ENCODE assay signal across 7 cellular contexts in genomic region chr18:54119524-54120019, GRCh38.
A peak's percentile ranks its signal among the peaks of the same experiment; 100 is the strongest.
DNase-seq lines count a peak whose midpoint lies in the region; ATAC-seq lines count a peak whose summit lies in the region.

No MANE protein-coding gene starts in this region.

- H3K9me3 Mint-ChIP-seq in activated T-helper 17 cell treated with anti-CD3 and anti-CD28 coated beads, Interleukin-2, amount 50 U/mL, for 72 hours: no peaks in the 10 kb centered on the region

- DNase-seq in EL (peak; percentile 59), NCI-H446 (lab: John Stamatoyannopoulos, UW) (peak; percentile 52 to 77), head of caudate nucleus (peak in 23 of 42 donors; percentile 3 to 71 (median 35)), putamen (ENCODE audit: low spot score) (peak; percentile 60)

- peak overlapping the region; percentile 61 for H3K27ac Mint-ChIP-seq in activated T-helper 17 cell treated with anti-CD3 and anti-CD28 coated beads, Interleukin-2, amount 50 U/mL, for 72 hours

- H3K36me3 Mint-ChIP-seq in activated T-helper 17 cell treated with anti-CD3 and anti-CD28 coated beads, Interleukin-2, amount 50 U/mL, for 72 hours (ENCODE audit: low read depth): no peaks in the 10 kb centered on the region

- no peaks in the 10 kb centered on the region for H3K27me3 Mint-ChIP-seq in activated T-helper 17 cell treated with anti-CD3 and anti-CD28 coated beads, Interleukin-2, amount 50 U/mL, for 72 hours

- peaks cover 5% of the 10 kb centered on the region for H3K4me1 Mint-ChIP-seq in activated T-helper 17 cell treated with anti-CD3 and anti-CD28 coated beads, Interleukin-2, amount 50 U/mL, for 72 hours

- peak; percentile 82 for ATAC-seq in GM19438 (IDR thresholded peaks at IDR 0.05; ENCODE audit: low read depth, unreplicated experiment)
- ATAC-seq in HG03378 (IDR thresholded peaks at IDR 0.05; ENCODE audit: unreplicated experiment): peak; percentile 95
- ATAC-seq in activated T-helper 17 cell treated with anti-CD3 and anti-CD28 coated beads, Interleukin-2, amount 50 U/mL, for 72 hours (replicated peaks): peak; percentile 80

- H3K4me3 Mint-ChIP-seq in activated T-helper 17 cell treated with anti-CD3 and anti-CD28 coated beads, Interleukin-2, amount 50 U/mL, for 72 hours: peak overlapping the region; percentile 55

- intact Hi-C loops in head of caudate nucleus (cut with DNase I): loop anchor here (10.0 kb wide), 2 partner anchors 425 to 555 kb away; no protein-coding TSS in a partner anchor

Comparison
In these comparisons a context has a peak if more than half of its experiments do, and no peak if none do; other contexts are left out.
1. Peak in every context shown above with its lines: DNase-seq and ATAC-seq.